ENCODE assay signal across 8 cellular contexts in genomic region chr1:109546311-109547109, GRCh38. TPM values are rescaled to one million over a fixed set of nuclear protein-coding genes. Genes with fewer than 3 reads are reported as not detected.
DNase-seq lines count a peak whose midpoint lies in the region; ATAC-seq and TF ChIP-seq lines count a peak whose summit lies in the region.

No MANE protein-coding gene starts in this region.

- no peaks in the 10 kb centered on the region for H3K9me3 ChIP-seq in BE2C

- peaks cover 9% of the 10 kb centered on the region for H3K4me1 Mint-ChIP-seq in activated T-helper 17 cell treated with anti-CD3 and anti-CD28 coated beads, Interleukin-2, amount 50 U/mL, for 72 hours
- peaks cover 36 to 49% of the 10 kb centered on the region in 2 donors for H3K4me1 Mint-ChIP-seq in natural killer cell
- peaks cover 47% of the 10 kb centered on the region for H3K4me1 Mint-ChIP-seq in stimulated activated memory B cell treated with anti-CD40 and anti-IgM and Interleukin-4, amounts not matched to agents 10 μg/mL and 1 μg/mL and 100 μg/mL, for 72 hours

- H3K27ac Mint-ChIP-seq in activated T-helper 17 cell treated with anti-CD3 and anti-CD28 coated beads, Interleukin-2, amount 50 U/mL, for 72 hours = peak overlapping the region; percentile 98
- H3K27ac Mint-ChIP-seq in natural killer cell = peak overlapping the region; percentile 91 to 98
- peak overlapping the region; percentile 97 for H3K27ac Mint-ChIP-seq in stimulated activated memory B cell treated with anti-CD40 and anti-IgM and Interleukin-4, amounts not matched to agents 10 μg/mL and 1 μg/mL and 100 μg/mL, for 72 hours

- H3K27me3 Mint-ChIP-seq in activated T-helper 17 cell treated with anti-CD3 and anti-CD28 coated beads, Interleukin-2, amount 50 U/mL, for 72 hours = no peaks in the 10 kb centered on the region
- no peaks in the 10 kb centered on the region for H3K27me3 Mint-ChIP-seq in natural killer cell (ENCODE audit: low read depth in 2 of 2)
- H3K27me3 Mint-ChIP-seq in stimulated activated memory B cell treated with anti-CD40 and anti-IgM and Interleukin-4, amounts not matched to agents 10 μg/mL and 1 μg/mL and 100 μg/mL, for 72 hours = no peaks in the 10 kb centered on the region

- H3K36me3 Mint-ChIP-seq in activated T-helper 17 cell treated with anti-CD3 and anti-CD28 coated beads, Interleukin-2, amount 50 U/mL, for 72 hours (ENCODE audit: low read depth) = peaks cover 21% of the 10 kb centered on the region
- no peaks in the 10 kb centered on the region for H3K36me3 Mint-ChIP-seq in natural killer cell
- no peaks in the 10 kb centered on the region for H3K36me3 Mint-ChIP-seq in stimulated activated memory B cell treated with anti-CD40 and anti-IgM and Interleukin-4, amounts not matched to agents 10 μg/mL and 1 μg/mL and 100 μg/mL, for 72 hours

- TF ChIP-seq CTCF in BE2C (IDR thresholded peaks at IDR 0.05; ENCODE audit: low read depth, low read length) (peak; percentile 95), GM20000 (IDR thresholded peaks at IDR 0.05; ENCODE audit: extremely low read depth, missing control alignments) (peak; percentile 75), natural killer cell (IDR thresholded peaks at IDR 0.05) (peak; percentile 87)

- no peaks in the 10 kb centered on the region for H3K27me3 ChIP-seq in BE2C

- intact Hi-C loops in natural killer cell (cut with micrococcal nuclease) = loop anchor here (1.0 to 5.0 kb wide), 3 partner anchors 94 to 438 kb away; partner anchors contain the start of genes AHCYL1 and PSMA5

- peaks cover 8% of the 10 kb centered on the region for H3K4me1 ChIP-seq in BE2C

- no peaks in the 10 kb centered on the region for H3K9me3 Mint-ChIP-seq in activated T-helper 17 cell treated with anti-CD3 and anti-CD28 coated beads, Interleukin-2, amount 50 U/mL, for 72 hours
- no peaks in the 10 kb centered on the region for H3K9me3 Mint-ChIP-seq in natural killer cell
- no peaks in the 10 kb centered on the region for H3K9me3 Mint-ChIP-seq in stimulated activated memory B cell treated with anti-CD40 and anti-IgM and Interleukin-4, amounts not matched to agents 10 μg/mL and 1 μg/mL and 100 μg/mL, for 72 hours

- DNase-seq in BE2C (peak; percentile 92), GM20000 (ENCODE audit: low spot score) (peak; percentile 91), LHCN-M2 (ENCODE audit: low read depth) (peak; percentile 85), RPMI7951 (ENCODE audit: low read depth) (peak; percentile 85), fibroblast of peridontal ligament (ENCODE audit: extremely low read depth) (peak; percentile 93), natural killer cell (peak; percentile 81)

- peak overlapping the region; percentile 90 for H3K4me3 Mint-ChIP-seq in activated T-helper 17 cell treated with anti-CD3 and anti-CD28 coated beads, Interleukin-2, amount 50 U/mL, for 72 hours
- H3K4me3 Mint-ChIP-seq in natural killer cell = peak overlapping the region; percentile 94
- peak overlapping the region; percentile 98 for H3K4me3 Mint-ChIP-seq in stimulated activated memory B cell treated with anti-CD40 and anti-IgM and Interleukin-4, amounts not matched to agents 10 μg/mL and 1 μg/mL and 100 μg/mL, for 72 hours

- no peaks in the 10 kb centered on the region for H3K36me3 ChIP-seq in BE2C

- H3K4me3 ChIP-seq in BE2C (ENCODE audit: low read depth, low read length) = peak overlapping the region; percentile 92

- peak; percentile 58 for ATAC-seq in activated T-helper 17 cell treated with anti-CD3 and anti-CD28 coated beads, Interleukin-2, amount 50 U/mL, for 72 hours (replicated peaks)
- ATAC-seq in natural killer cell = peak; percentile 61 to 73 (median 61)
- ATAC-seq in stimulated activated memory B cell treated with anti-CD40 and anti-IgM and Interleukin-4, amounts not matched to agents 10 μg/mL and 1 μg/mL and 100 μg/mL, for 72 hours = peak; percentile 65

RNA-seq across cellular contexts. Expression of gene GNAI3, which starts 1.9 kb away (rescaled TPM):
- polyA plus RNA-seq in BE2C (2012; ENCODE audit: insufficient read depth, insufficient read length, low read depth) = 8.0 TPM
- total RNA-seq in LHCN-M2 (2014; rRNA removed) = 10.6 and 10.8 TPM in 2 replicates
- 4.7 TPM for polyA plus RNA-seq in LHCN-M2 (2012)
- 17.3 and 20.2 TPM in 2 replicates for total RNA-seq in RPMI7951 (2014; rRNA removed; shearing (Covaris generic))
- 10 to 100 TPM in 1 of 2 donors, 1 to 10 TPM in 1; 10.0 to 11.6 TPM for total RNA-seq in activated T-helper 17 cell treated with anti-CD3 and anti-CD28 coated beads, Interleukin-2, amount 50 U/mL, for 72 hours
- 1 to 10 TPM; 6.1 to 7.6 (median 6.9) TPM for total RNA-seq in natural killer cell

RNA-seq across cellular contexts. Expression of gene GPR61, which starts 6.8 kb away (rescaled TPM):
- polyA plus RNA-seq in BE2C (2012; ENCODE audit: insufficient read depth, insufficient read length, low read depth) = 1.1 TPM
- total RNA-seq in LHCN-M2 (2014; rRNA removed) = not detected in 2 replicates
- polyA plus RNA-seq in LHCN-M2 (2012) = 0.04 TPM
- total RNA-seq in RPMI7951 (2014; rRNA removed; shearing (Covaris generic)) = under 0.01 and 0.20 TPM in 2 replicates
- under 1 TPM in 1 of 2 donors, not detected in 1; 0.45 TPM for total RNA-seq in activated T-helper 17 cell treated with anti-CD3 and anti-CD28 coated beads, Interleukin-2, amount 50 U/mL, for 72 hours
- under 1 TPM in 2 of 3 donors, not detected in 1; 0.75 to 0.91 TPM for total RNA-seq in natural killer cell

RNA-seq across cellular contexts. Expression of gene AMIGO1, which starts 37.0 kb away (rescaled TPM):
- polyA plus RNA-seq in BE2C (2012; ENCODE audit: insufficient read depth, insufficient read length, low read depth) = 1.1 TPM
- 0.13 and 0.29 TPM in 2 replicates for total RNA-seq in LHCN-M2 (2014; rRNA removed)
- 0.05 TPM for polyA plus RNA-seq in LHCN-M2 (2012)
- total RNA-seq in RPMI7951 (2014; rRNA removed; shearing (Covaris generic)) = 2.5 and 3.4 TPM in 2 replicates
- total RNA-seq in activated T-helper 17 cell treated with anti-CD3 and anti-CD28 coated beads, Interleukin-2, amount 50 U/mL, for 72 hours = 1 to 10 TPM; 1.1 to 1.2 TPM
- 10 to 100 TPM in 1 of 3 donors, 1 to 10 TPM in 2; 5.0 to 10.7 (median 7.8) TPM for total RNA-seq in natural killer cell

RNA-seq across cellular contexts. Expression of gene CYB561D1, which starts 52.6 kb away (rescaled TPM):
- 10.3 TPM for polyA plus RNA-seq in BE2C (2012; ENCODE audit: insufficient read depth, insufficient read length, low read depth)
- total RNA-seq in LHCN-M2 (2014; rRNA removed) (5.6 and 10.1 TPM in 2 replicates), natural killer cell (10 to 100 TPM; 21.1 to 36.0 (median 34.7) TPM)
- 5.6 TPM for polyA plus RNA-seq in LHCN-M2 (2012)
- total RNA-seq in RPMI7951 (2014; rRNA removed; shearing (Covaris generic)) = 4.0 and 4.8 TPM in 2 replicates
- 10 to 100 TPM in 1 of 2 donors, 1 to 10 TPM in 1; 7.6 to 19.2 TPM for total RNA-seq in activated T-helper 17 cell treated with anti-CD3 and anti-CD28 coated beads, Interleukin-2, amount 50 U/mL, for 72 hours

Comparison
In these comparisons a context has a peak if more than half of its experiments do, and no peak if none do; other contexts are left out.
1. Peak in every context shown above with its lines: DNase-seq, ATAC-seq and H3K4me3 ChIP-seq.